15 cellular contexts compared by ENCODE assay signal in the genomic region with DNA sequence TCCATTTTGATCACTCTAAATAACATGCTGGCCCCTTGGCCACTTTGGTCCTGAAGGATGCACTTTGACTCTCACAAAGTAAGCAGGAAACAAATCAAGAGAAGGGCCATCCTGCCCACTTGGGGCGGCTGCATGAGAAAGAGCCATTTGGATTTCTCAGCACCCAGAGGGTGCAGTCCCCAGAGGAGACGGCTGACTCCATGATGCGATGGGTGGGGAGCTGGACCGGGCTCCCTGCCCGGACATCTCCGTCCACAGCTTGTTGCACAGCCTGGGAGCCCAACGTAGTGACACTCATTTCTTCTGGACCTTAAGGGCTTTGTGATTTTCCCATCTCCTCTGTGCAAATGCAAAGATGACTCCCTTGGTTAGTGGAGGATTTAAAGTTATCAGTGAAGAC. TPM values are rescaled to one million over a fixed set of nuclear protein-coding genes. Genes with fewer than 3 reads are reported as not detected.
DNase-seq lines count a peak whose midpoint lies in the region; ATAC-seq and TF ChIP-seq lines count a peak whose summit lies in the region.
"Had no signal": no experiment of that assay in that cellular context is flagged by ENCODE, and none has a peak within 500 bp of the region (broad histone marks: within the 10 kb centered on the region; RNA-seq: fewer than 3 reads in every experiment).

No MANE protein-coding gene starts in this region.

- H3K27ac Mint-ChIP-seq in dendritic cell treated with granulocyte-macrophage colony-stimulating factor and Interleukin-4, amounts not matched to agents 40 ng/mL and 50 ng/mL, for 4 days = peak overlapping the region; percentile 81
- H3K27ac Mint-ChIP-seq in osteocyte (ENCODE audit: unreplicated experiment) = peak overlapping the region; percentile 80
- H3K27ac Mint-ChIP-seq: CD4-positive, alpha-beta memory T cell; GM23338 had no signal

- H3K4me1 Mint-ChIP-seq in dendritic cell treated with granulocyte-macrophage colony-stimulating factor and Interleukin-4, amounts not matched to agents 40 ng/mL and 50 ng/mL, for 4 days (ENCODE audit: low read depth) = peaks cover 84% of the 10 kb centered on the region
- peaks cover 52% of the 10 kb centered on the region for H3K4me1 Mint-ChIP-seq in osteocyte (ENCODE audit: unreplicated experiment)

- DNase-seq in Right ventricle myocardium superior (no peak), left ventricle myocardium inferior (no peak), osteocyte (ENCODE audit: extremely low spot score, unreplicated experiment) (no peak), nucleus accumbens (lab: John Stamatoyannopoulos, UW) (no peak), KG1 (lab: John Stamatoyannopoulos, UW) (no peak)
- DNase-seq: 8988T; ACHN; C1 segment of cervical spinal cord; CD4-positive, alpha-beta memory T cell; DMS79; H7 had no signal

- no peak overlapping the region for H3K27ac ChIP-seq in left ventricle myocardium inferior (replicated peaks)

- no peak overlapping the region for H3K4me3 Mint-ChIP-seq in dendritic cell treated with granulocyte-macrophage colony-stimulating factor and Interleukin-4, amounts not matched to agents 40 ng/mL and 50 ng/mL, for 4 days
- H3K4me3 Mint-ChIP-seq in osteocyte (ENCODE audit: unreplicated experiment) = no peak overlapping the region
- H3K4me3 Mint-ChIP-seq: CD4-positive, alpha-beta memory T cell; GM23338 had no signal

- H3K4me3 ChIP-seq in left ventricle myocardium inferior = no peak overlapping the region
- H3K4me3 ChIP-seq: GM23338 had no signal

- H3K27me3 ChIP-seq in left ventricle myocardium inferior (ENCODE audit: low read depth) = peaks cover 58% of the 10 kb centered on the region

- ATAC-seq in Right ventricle myocardium superior (ENCODE audit: poor library complexity) (peak; percentile 21), GM21825 (IDR thresholded peaks at IDR 0.05; ENCODE audit: unreplicated experiment) (no peak)
- ATAC-seq: GM23338 had no signal

- intact Hi-C loops in Right ventricle myocardium superior (cut with DNase I) = no loop called here
- intact Hi-C loops in left ventricle myocardium inferior (cut with micrococcal nuclease) = no loop called here
- intact Hi-C loops in dendritic cell treated with granulocyte-macrophage colony-stimulating factor and Interleukin-4, amounts not matched to agents 40 ng/mL and 50 ng/mL, for 4 days (cut with micrococcal nuclease) = no loop called here

- H3K9me3 ChIP-seq in left ventricle myocardium inferior (replicated peaks) = no peaks in the 10 kb centered on the region

- H3K36me3 Mint-ChIP-seq in dendritic cell treated with granulocyte-macrophage colony-stimulating factor and Interleukin-4, amounts not matched to agents 40 ng/mL and 50 ng/mL, for 4 days (ENCODE audit: low read depth) = peaks cover 20% of the 10 kb centered on the region
- H3K36me3 Mint-ChIP-seq in osteocyte (ENCODE audit: unreplicated experiment) = peaks cover 5% of the 10 kb centered on the region
- H3K36me3 Mint-ChIP-seq: CD4-positive, alpha-beta memory T cell had no signal

- peaks cover under 1% of the 10 kb centered on the region for H3K27me3 Mint-ChIP-seq in dendritic cell treated with granulocyte-macrophage colony-stimulating factor and Interleukin-4, amounts not matched to agents 40 ng/mL and 50 ng/mL, for 4 days
- no peaks in the 10 kb centered on the region for H3K27me3 Mint-ChIP-seq in osteocyte (ENCODE audit: unreplicated experiment)

- no peak for TF ChIP-seq CTCF in left ventricle myocardium inferior (IDR thresholded peaks at IDR 0.05; ENCODE audit: borderline replicate concordance)
- no peak for TF ChIP-seq CTCF in osteocyte (IDR thresholded peaks at IDR 0.05)

- peaks cover 14% of the 10 kb centered on the region for H3K4me1 ChIP-seq in left ventricle myocardium inferior

- H3K36me3 ChIP-seq in left ventricle myocardium inferior = no peaks in the 10 kb centered on the region

- peaks cover 9% of the 10 kb centered on the region for H3K9me3 Mint-ChIP-seq in dendritic cell treated with granulocyte-macrophage colony-stimulating factor and Interleukin-4, amounts not matched to agents 40 ng/mL and 50 ng/mL, for 4 days
- H3K9me3 Mint-ChIP-seq in osteocyte (ENCODE audit: unreplicated experiment) = no peaks in the 10 kb centered on the region
- H3K9me3 Mint-ChIP-seq: CD4-positive, alpha-beta memory T cell had no signal

RNA-seq across cellular contexts. Expression of a gene that starts 4.0 kb away (rescaled TPM):
- total RNA-seq in Right ventricle myocardium superior = 1.3 TPM
- total RNA-seq in left ventricle myocardium inferior = 1.4 TPM
- 28.6 and 30.3 TPM in 2 replicates for total RNA-seq in osteocyte
- total RNA-seq: G401, GM23338, H7 had no signal

Comparison
In these comparisons a context has a peak if more than half of its experiments do, and no peak if none do; other contexts are left out.
1. RNA of a gene that starts 4.0 kb away (total RNA-seq): 28.6 to 30.3 TPM in osteocyte; 1.4 TPM in left ventricle myocardium inferior (single experiment) and 1.3 TPM in Right ventricle myocardium superior (single experiment); every median in the first group is over 10 times any median in the second.